In genomic region chr6:84078335-84078734, GRCh38 we compare ENCODE assay signal across 1 cellular context.
TF ChIP-seq lines count a peak whose summit lies in the region.

No MANE protein-coding gene starts in this region.

TF ChIP-seq in WTC11, 78 proteins besides CTCF, POLR2A, EP300 and RAD21 (continued from another document):
- TF ChIP-seq ARID4B (CRISPR knock-in tag; IDR thresholded peaks at IDR 0.05; ENCODE audit: borderline replicate concordance) (no peak), ZNF138 (CRISPR knock-in tag; conservative IDR thresholded peaks at IDR 0.05) (no peak), ZNF416 (CRISPR knock-in tag; IDR thresholded peaks at IDR 0.05) (no peak), ETV6 (CRISPR knock-in tag; IDR thresholded peaks at IDR 0.05) (no peak), ZNF263 (CRISPR knock-in tag; IDR thresholded peaks at IDR 0.05; ENCODE audit: low read depth) (no peak), ZNF512 (CRISPR knock-in tag; IDR thresholded peaks at IDR 0.05; ENCODE audit: borderline replicate concordance) (no peak), CREB1 (CRISPR knock-in tag; IDR thresholded peaks at IDR 0.05) (no peak), HMGA2 (CRISPR knock-in tag; IDR thresholded peaks at IDR 0.05) (no peak), GRHL2 (CRISPR knock-in tag; IDR thresholded peaks at IDR 0.05; ENCODE audit: insufficient replicate concordance, severe bottlenecking) (no peak), FOXP4 (CRISPR knock-in tag; IDR thresholded peaks at IDR 0.05) (no peak), MXD4 (CRISPR knock-in tag; IDR thresholded peaks at IDR 0.05; ENCODE audit: borderline replicate concordance) (no peak), ATF1 (CRISPR knock-in tag; IDR thresholded peaks at IDR 0.05) (no peak), SMAD4 (CRISPR knock-in tag; IDR thresholded peaks at IDR 0.05) (no peak)
- TF ChIP-seq, protein P1, sequence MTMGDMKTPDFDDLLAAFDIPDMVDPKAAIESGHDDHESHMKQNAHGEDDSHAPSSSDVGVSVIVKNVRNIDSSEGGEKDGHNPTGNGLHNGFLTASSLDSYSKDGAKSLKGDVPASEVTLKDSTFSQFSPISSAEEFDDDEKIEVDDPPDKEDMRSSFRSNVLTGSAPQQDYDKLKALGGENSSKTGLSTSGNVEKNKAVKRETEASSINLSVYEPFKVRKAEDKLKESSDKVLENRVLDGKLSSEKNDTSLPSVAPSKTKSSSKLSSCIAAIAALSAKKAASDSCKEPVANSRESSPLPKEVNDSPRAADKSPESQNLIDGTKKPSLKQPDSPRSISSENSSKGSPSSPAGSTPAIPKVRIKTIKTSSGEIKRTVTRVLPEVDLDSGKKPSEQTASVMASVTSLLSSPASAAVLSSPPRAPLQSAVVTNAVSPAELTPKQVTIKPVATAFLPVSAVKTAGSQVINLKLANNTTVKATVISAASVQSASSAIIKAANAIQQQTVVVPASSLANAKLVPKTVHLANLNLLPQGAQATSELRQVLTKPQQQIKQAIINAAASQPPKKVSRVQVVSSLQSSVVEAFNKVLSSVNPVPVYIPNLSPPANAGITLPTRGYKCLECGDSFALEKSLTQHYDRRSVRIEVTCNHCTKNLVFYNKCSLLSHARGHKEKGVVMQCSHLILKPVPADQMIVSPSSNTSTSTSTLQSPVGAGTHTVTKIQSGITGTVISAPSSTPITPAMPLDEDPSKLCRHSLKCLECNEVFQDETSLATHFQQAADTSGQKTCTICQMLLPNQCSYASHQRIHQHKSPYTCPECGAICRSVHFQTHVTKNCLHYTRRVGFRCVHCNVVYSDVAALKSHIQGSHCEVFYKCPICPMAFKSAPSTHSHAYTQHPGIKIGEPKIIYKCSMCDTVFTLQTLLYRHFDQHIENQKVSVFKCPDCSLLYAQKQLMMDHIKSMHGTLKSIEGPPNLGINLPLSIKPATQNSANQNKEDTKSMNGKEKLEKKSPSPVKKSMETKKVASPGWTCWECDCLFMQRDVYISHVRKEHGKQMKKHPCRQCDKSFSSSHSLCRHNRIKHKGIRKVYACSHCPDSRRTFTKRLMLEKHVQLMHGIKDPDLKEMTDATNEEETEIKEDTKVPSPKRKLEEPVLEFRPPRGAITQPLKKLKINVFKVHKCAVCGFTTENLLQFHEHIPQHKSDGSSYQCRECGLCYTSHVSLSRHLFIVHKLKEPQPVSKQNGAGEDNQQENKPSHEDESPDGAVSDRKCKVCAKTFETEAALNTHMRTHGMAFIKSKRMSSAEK (CRISPR knock-in tag; IDR thresholded peaks at IDR 0.05; ENCODE audit: borderline replicate concordance) = no peak
- TF ChIP-seq, protein P2, sequence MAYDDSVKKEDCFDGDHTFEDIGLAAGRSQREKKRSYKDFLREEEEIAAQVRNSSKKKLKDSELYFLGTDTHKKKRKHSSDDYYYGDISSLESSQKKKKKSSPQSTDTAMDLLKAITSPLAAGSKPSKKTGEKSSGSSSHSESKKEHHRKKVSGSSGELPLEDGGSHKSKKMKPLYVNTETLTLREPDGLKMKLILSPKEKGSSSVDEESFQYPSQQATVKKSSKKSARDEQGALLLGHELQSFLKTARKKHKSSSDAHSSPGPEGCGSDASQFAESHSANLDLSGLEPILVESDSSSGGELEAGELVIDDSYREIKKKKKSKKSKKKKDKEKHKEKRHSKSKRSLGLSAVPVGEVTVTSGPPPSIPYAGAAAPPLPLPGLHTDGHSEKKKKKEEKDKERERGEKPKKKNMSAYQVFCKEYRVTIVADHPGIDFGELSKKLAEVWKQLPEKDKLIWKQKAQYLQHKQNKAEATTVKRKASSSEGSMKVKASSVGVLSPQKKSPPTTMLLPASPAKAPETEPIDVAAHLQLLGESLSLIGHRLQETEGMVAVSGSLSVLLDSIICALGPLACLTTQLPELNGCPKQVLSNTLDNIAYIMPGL (CRISPR knock-in tag; IDR thresholded peaks at IDR 0.05) = no peak
